In the genomic region with DNA sequence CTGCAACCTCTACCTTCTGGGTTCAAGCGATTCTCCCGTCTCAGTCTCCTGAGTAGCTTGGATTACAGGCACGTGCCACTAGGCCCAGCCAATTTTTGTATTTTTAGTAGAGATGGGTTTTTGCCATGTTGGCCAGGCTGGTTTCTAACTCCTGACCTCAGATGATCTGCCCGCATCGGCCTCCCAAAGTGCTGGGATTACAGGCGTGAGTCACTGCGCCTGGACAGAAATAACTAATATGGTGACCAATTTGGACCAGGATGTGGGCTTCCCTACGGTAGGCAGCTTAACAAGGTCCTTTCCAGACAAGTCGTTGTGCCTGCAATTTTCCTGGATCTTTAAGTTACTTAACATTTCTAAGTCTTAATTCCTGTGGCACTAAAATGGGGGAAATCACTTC, we compare ENCODE assay signal across 25 cellular contexts. TPM values are rescaled to one million over a fixed set of nuclear protein-coding genes. Genes with fewer than 3 reads are reported as not detected.
"Had no signal": no experiment of that assay in that cellular context is flagged by ENCODE, and none has a peak within 500 bp of the region (broad histone marks: within the 10 kb centered on the region; RNA-seq: fewer than 3 reads in every experiment).

No MANE protein-coding gene starts in this region.

- ATAC-seq: effector memory CD8-positive, alpha-beta T cell; left cardiac atrium; lower lobe of right lung; natural killer cell treated with Interleukin-12 subunit alpha and Interleukin-12 subunit beta and Interleukin-15 and Interleukin-18, amount 100 ng/mL, for 72 hours; right lobe of liver had no signal

- H3K27ac ChIP-seq: epithelial cell of prostate, esophagus muscularis mucosa, left ventricle myocardium inferior, lower lobe of right lung, parathyroid adenoma, prostate gland, right lobe of liver, skin epidermis, stomach, thoracic aorta, transverse colon had no signal

- H3K9me3 ChIP-seq: esophagus muscularis mucosa, left ventricle myocardium inferior, lower lobe of right lung, prostate gland, right lobe of liver, thoracic aorta had no signal

- H3K4me3 ChIP-seq: esophagus muscularis mucosa, left ventricle myocardium inferior, lower lobe of right lung, prostate gland, right lobe of liver, skin epidermis, stomach, thoracic aorta, transverse colon had no signal

- DNase-seq: cortex of kidney; effector memory CD8-positive, alpha-beta T cell; foreskin fibroblast; immature natural killer cell; kidney; left cardiac atrium; left ventricle myocardium inferior; lower lobe of right lung; retina; right lobe of liver; stimulated activated naive CD4-positive, alpha-beta T cell; stomach; substantia nigra; transverse colon had no signal

- H3K36me3 ChIP-seq: prostate gland, right lobe of liver, transverse colon had no signal

- H3K4me1 ChIP-seq: esophagus muscularis mucosa, left ventricle myocardium inferior, lower lobe of right lung, parathyroid adenoma, prostate gland, right lobe of liver, transverse colon had no signal

- H3K27me3 ChIP-seq: esophagus muscularis mucosa, right lobe of liver, stomach, transverse colon had no signal

RNA-seq across cellular contexts. Expression of a gene that starts 38.4 kb away (rescaled TPM):
- total RNA-seq: esophagus muscularis mucosa; kidney; lower lobe of right lung; mesothelial cell of epicardium; mucosa of gallbladder; natural killer cell treated with Interleukin-12 subunit alpha and Interleukin-12 subunit beta and Interleukin-15 and Interleukin-18, amount 100 ng/mL, for 72 hours; omental fat pad; prostate gland; right lobe of liver; stomach; thoracic aorta; transverse colon; urinary bladder had no signal
- polyA plus RNA-seq: immature natural killer cell, stomach, urinary bladder had no signal
